Comparison of ENCODE assay signal across 8 cellular contexts in genomic region chr1:198234511-198235251, GRCh38.
A peak's percentile ranks its signal among the peaks of the same experiment; 100 is the strongest.
DNase-seq lines count a peak whose midpoint lies in the region; ATAC-seq and TF ChIP-seq lines count a peak whose summit lies in the region.

No MANE protein-coding gene starts in this region.

- DNase-seq in BE2C = no peak
- no peak for DNase-seq in activated naive CD4-positive, alpha-beta T cell treated with Interleukin-2 at 50 U/mL for 16 hours

- ATAC-seq in GM18868 (IDR thresholded peaks at IDR 0.05; ENCODE audit: unreplicated experiment) = peak; percentile 58
- ATAC-seq in GM18519 (IDR thresholded peaks at IDR 0.05; ENCODE audit: low FRiP score, unreplicated experiment) = no peak
- no peak for ATAC-seq in HG02588 (IDR thresholded peaks at IDR 0.05; ENCODE audit: unreplicated experiment)

- H3K36me3 ChIP-seq in HUES48 (ENCODE audit: control insufficient read depth, insufficient read depth, low read length) (no peaks in the 10 kb centered on the region), endocrine pancreas (ENCODE audit: control insufficient read depth, insufficient read depth, low read length) (no peaks in the 10 kb centered on the region), neuron (ENCODE audit: insufficient read depth, low read length) (no peaks in the 10 kb centered on the region), BE2C (no peaks in the 10 kb centered on the region)

- H3K27me3 ChIP-seq in HUES48 (ENCODE audit: control insufficient read depth, insufficient read depth, low read length) (no peaks in the 10 kb centered on the region), endocrine pancreas (ENCODE audit: control insufficient read depth, insufficient read depth, low read length) (no peaks in the 10 kb centered on the region), neuron (ENCODE audit: insufficient read depth, low read length) (no peaks in the 10 kb centered on the region), BE2C (no peaks in the 10 kb centered on the region)

- peak overlapping the region; percentile 40 for H3K27ac ChIP-seq in HUES48 (ENCODE audit: low read depth, low read length)

- TF ChIP-seq CTCF in BE2C (IDR thresholded peaks at IDR 0.05; ENCODE audit: low read depth, low read length) = no peak

- no peak overlapping the region for H3K9ac ChIP-seq in HUES48 (ENCODE audit: low read depth, low read length)
- no peak overlapping the region for H3K9ac ChIP-seq in endocrine pancreas (ENCODE audit: control insufficient read depth, insufficient read depth, low read length)

- H3K9me3 ChIP-seq in HUES48 (ENCODE audit: control insufficient read depth, insufficient read depth, low read length) (no peaks in the 10 kb centered on the region), endocrine pancreas (ENCODE audit: control insufficient read depth, low read length) (no peaks in the 10 kb centered on the region), neuron (ENCODE audit: low read length) (peaks cover 3% of the 10 kb centered on the region), BE2C (peaks cover 2% of the 10 kb centered on the region; the same call in 1 of the 2 replicates)

- H3K4me3 ChIP-seq in HUES48 (ENCODE audit: low read depth, low read length) = no peak overlapping the region; the same call in 1 of the 2 replicates
- H3K4me3 ChIP-seq in endocrine pancreas (ENCODE audit: control insufficient read depth, insufficient read depth, low read length) = peak overlapping the region; percentile 73
- H3K4me3 ChIP-seq in neuron (ENCODE audit: low read length) = no peak overlapping the region
- no peak overlapping the region for H3K4me3 ChIP-seq in BE2C (ENCODE audit: low read depth, low read length)

- H3K4me1 ChIP-seq in HUES48 (ENCODE audit: control insufficient read depth, insufficient read depth, low read length) = peaks cover 35% of the 10 kb centered on the region
- peaks cover 4% of the 10 kb centered on the region for H3K4me1 ChIP-seq in endocrine pancreas (ENCODE audit: control insufficient read depth, insufficient read depth, low read length)
- H3K4me1 ChIP-seq in neuron (ENCODE audit: insufficient read depth, low read length) = peaks cover 9% of the 10 kb centered on the region
- H3K4me1 ChIP-seq in BE2C = no peaks in the 10 kb centered on the region

- peak overlapping the region; percentile 54 for H2AFZ ChIP-seq in neuron (ENCODE audit: low read depth, low read length)
